Comparison of ENCODE assay signal across 19 cellular contexts in genomic region chr5:142547445-142548374, GRCh38.
DNase-seq lines count a peak whose midpoint lies in the region; ATAC-seq and TF ChIP-seq lines count a peak whose summit lies in the region.
"Had no signal": no experiment of that assay in that cellular context is flagged by ENCODE, and none has a peak within 500 bp of the region (broad histone marks: within the 10 kb centered on the region; RNA-seq: fewer than 3 reads in every experiment).

No MANE protein-coding gene starts in this region.

- no peaks in the 10 kb centered on the region for H4K20me1 ChIP-seq in BLaER1 treated with 17β-estradiol and CSF1 and Interleukin-3, amounts not matched to agents 10 nM and 100 nM

- no peak overlapping the region for H3K27ac ChIP-seq in BLaER1 treated with 17β-estradiol and CSF1 and Interleukin-3, amounts not matched to agents 10 nM and 100 nM
- H3K27ac ChIP-seq in mesendoderm (ENCODE audit: low read depth, low read length) = no peak overlapping the region
- H3K27ac ChIP-seq: ascending aorta, cardiac muscle cell, epithelial cell of prostate, HL-60, neutrophil, stomach, vagina had no signal

- no peaks in the 10 kb centered on the region for H3K9me3 ChIP-seq in BLaER1 treated with 17β-estradiol and CSF1 and Interleukin-3, amounts not matched to agents 10 nM and 100 nM (replicated peaks in 1 of 11)
- no peaks in the 10 kb centered on the region for H3K9me3 ChIP-seq in adipocyte (ENCODE audit: control insufficient read depth, low read length)
- H3K9me3 ChIP-seq: ascending aorta, neutrophil, stomach, vagina had no signal

- peak overlapping the region; percentile 53 for H3K56ac ChIP-seq in mesendoderm (ENCODE audit: low read length)

- peak; percentile 44 for DNase-seq in adipocyte (ENCODE audit: low read depth)
- no peak for DNase-seq in mesendoderm
- DNase-seq in activated T-cell treated with anti-CD3 and anti-CD28 coated beads, Interleukin-2, amount 50 U/mL, for 4 hours = no peak
- DNase-seq in activated gamma-delta T cell treated with Interleukin-2 at 50 U/mL for 16 hours = no peak
- DNase-seq: activated effector memory CD4-positive, alpha-beta T cell treated with Interleukin-2 at 50 U/mL for 16 hours; activated naive CD8-positive, alpha-beta T cell treated with anti-CD3 and anti-CD28 coated beads for 36 hours; effector CD4-positive, alpha-beta T cell had no signal

- H4K8ac ChIP-seq in mesendoderm (ENCODE audit: low read depth, low read length) = peak overlapping the region; percentile 14

- no peak overlapping the region for H4K5ac ChIP-seq in mesendoderm (ENCODE audit: low read length)

- no peak overlapping the region for H3K23ac ChIP-seq in mesendoderm (ENCODE audit: low read length)

- no peaks in the 10 kb centered on the region for H3K36me3 ChIP-seq in BLaER1 treated with 17β-estradiol and CSF1 and Interleukin-3, amounts not matched to agents 10 nM and 100 nM
- H3K36me3 ChIP-seq in adipocyte (ENCODE audit: control insufficient read depth, insufficient read depth, low read length, severe bottlenecking) = no peaks in the 10 kb centered on the region
- no peaks in the 10 kb centered on the region for H3K36me3 ChIP-seq in mesendoderm (ENCODE audit: control insufficient read depth, insufficient read depth, low read length)
- H3K36me3 ChIP-seq: ascending aorta, cardiac muscle cell, neutrophil, stomach, vagina had no signal

- ATAC-seq in activated T-cell treated with anti-CD3 and anti-CD28 coated beads, Interleukin-2, amount 50 U/mL, for 4 hours = no peak
- no peak for ATAC-seq in GM18517 (IDR thresholded peaks at IDR 0.05; ENCODE audit: unreplicated experiment)

- H3K4me3 ChIP-seq in BLaER1 treated with 17β-estradiol and CSF1 and Interleukin-3, amounts not matched to agents 10 nM and 100 nM = no peak overlapping the region
- no peak overlapping the region for H3K4me3 ChIP-seq in adipocyte (ENCODE audit: low read length)
- H3K4me3 ChIP-seq in mesendoderm (ENCODE audit: low read length) = no peak overlapping the region
- H3K4me3 ChIP-seq: ascending aorta, cardiac muscle cell, stomach, vagina had no signal

- H3K36me3 Mint-ChIP-seq in activated T-cell treated with anti-CD3 and anti-CD28 coated beads, Interleukin-2, amount 50 U/mL, for 4 hours (ENCODE audit: insufficient read depth) = no peaks in the 10 kb centered on the region
- H3K36me3 Mint-ChIP-seq: activated naive CD8-positive, alpha-beta T cell treated with anti-CD3 and anti-CD28 coated beads for 36 hours; CD14-positive monocyte; mesothelial cell of epicardium had no signal

- H3K4me3 Mint-ChIP-seq in activated T-cell treated with anti-CD3 and anti-CD28 coated beads, Interleukin-2, amount 50 U/mL, for 4 hours = no peak overlapping the region
- H3K4me3 Mint-ChIP-seq: activated naive CD8-positive, alpha-beta T cell treated with anti-CD3 and anti-CD28 coated beads for 36 hours; mesothelial cell of epicardium had no signal

- H2BK15ac ChIP-seq in mesendoderm (replicated peaks; ENCODE audit: low read depth) = no peak overlapping the region

- H3K4ac ChIP-seq in mesendoderm (ENCODE audit: low read depth, low read length) = peak overlapping the region; percentile 62

- no peak for TF ChIP-seq RAD21 in Ishikawa (IDR thresholded peaks at IDR 0.05; ENCODE audit: low read depth)

- no peak overlapping the region for H2BK120ac ChIP-seq in mesendoderm (ENCODE audit: low read depth, low read length)

- H3K4me2 ChIP-seq in BLaER1 treated with 17β-estradiol and CSF1 and Interleukin-3, amounts not matched to agents 10 nM and 100 nM = peak overlapping the region in 10 of 11 experiments; percentile 40 to 70 (median 58); a peak in 21 of 22 replicates
- no peak overlapping the region for H3K4me2 ChIP-seq in mesendoderm (ENCODE audit: low read length)

- peaks cover 8% of the 10 kb centered on the region for H3K4me1 Mint-ChIP-seq in activated T-cell treated with anti-CD3 and anti-CD28 coated beads, Interleukin-2, amount 50 U/mL, for 4 hours (ENCODE audit: low read depth)
- H3K4me1 Mint-ChIP-seq: CD14-positive monocyte had no signal

- peak overlapping the region; percentile 69 for H3K18ac ChIP-seq in mesendoderm (ENCODE audit: low read length)

- H2AK5ac ChIP-seq in mesendoderm (ENCODE audit: low read length) = peak overlapping the region; percentile 20

- H3K9ac ChIP-seq in BLaER1 treated with 17β-estradiol and CSF1 and Interleukin-3, amounts not matched to agents 10 nM and 100 nM = no peak overlapping the region
- peak overlapping the region; percentile 12 for H3K9ac ChIP-seq in adipocyte (ENCODE audit: low read length)
- no peak overlapping the region for H3K9ac ChIP-seq in mesendoderm (ENCODE audit: low read length)

- H3K27me3 Mint-ChIP-seq in activated T-cell treated with anti-CD3 and anti-CD28 coated beads, Interleukin-2, amount 50 U/mL, for 4 hours (ENCODE audit: low read depth) = peaks cover 21% of the 10 kb centered on the region

- no peaks in the 10 kb centered on the region for H3K79me1 ChIP-seq in mesendoderm (ENCODE audit: low read length)

- H3K4me1 ChIP-seq in BLaER1 treated with 17β-estradiol and CSF1 and Interleukin-3, amounts not matched to agents 10 nM and 100 nM = peaks cover 31 to 65% (median 45%) of the 10 kb centered on the region in 10 experiments
- peaks cover 49% of the 10 kb centered on the region for H3K4me1 ChIP-seq in adipocyte (ENCODE audit: control insufficient read depth, insufficient read depth, low read length)
- H3K4me1 ChIP-seq in mesendoderm (ENCODE audit: control insufficient read depth, low read depth, low read length) = peaks cover 11% of the 10 kb centered on the region

- WGBS in mesendoderm (ENCODE audit: extremely low coverage, insufficient coverage, low lambda C conversion rate) = no CpG with 5 or more reads among the region's 9 CpGs

- no peak for TF ChIP-seq EP300 in Ishikawa (IDR thresholded peaks at IDR 0.05; ENCODE audit: borderline replicate concordance)

- no peaks in the 10 kb centered on the region for H3K9me3 Mint-ChIP-seq in activated T-cell treated with anti-CD3 and anti-CD28 coated beads, Interleukin-2, amount 50 U/mL, for 4 hours
- H3K9me3 Mint-ChIP-seq: activated naive CD8-positive, alpha-beta T cell treated with anti-CD3 and anti-CD28 coated beads for 36 hours; mesothelial cell of epicardium had no signal

- peaks cover 19 to 28% (median 25%) of the 10 kb centered on the region in 11 experiments for H3K27me3 ChIP-seq in BLaER1 treated with 17β-estradiol and CSF1 and Interleukin-3, amounts not matched to agents 10 nM and 100 nM
- H3K27me3 ChIP-seq in adipocyte (replicated peaks; ENCODE audit: control insufficient read depth, insufficient read depth, low read length) = no peaks in the 10 kb centered on the region
- no peaks in the 10 kb centered on the region for H3K27me3 ChIP-seq in mesendoderm (ENCODE audit: insufficient read depth, low read length, poor library complexity)
- H3K27me3 ChIP-seq: ascending aorta, cardiac muscle cell, vagina had no signal

- no peak overlapping the region for H2BK5ac ChIP-seq in mesendoderm (ENCODE audit: low read length)

- no peaks in the 10 kb centered on the region for H3K79me2 ChIP-seq in mesendoderm (ENCODE audit: control insufficient read depth, insufficient read depth, low read length)

TF ChIP-seq in Ishikawa, 13 proteins besides CTCF, POLR2A, EP300 and RAD21:
- no peak for TF ChIP-seq EGR1 (IDR thresholded peaks at IDR 0.05)
- TF ChIP-seq TEAD4 (IDR thresholded peaks at IDR 0.05) = no peak
- TF ChIP-seq CEBPB (IDR thresholded peaks at IDR 0.05) = peak; percentile 91
- TF ChIP-seq ZBTB7A (IDR thresholded peaks at IDR 0.05; ENCODE audit: low read depth) = no peak
